ENCODE assay signal across 19 cellular contexts in genomic region chr5:171908638-171909037, GRCh38.
"Had no signal": no experiment of that assay in that cellular context is flagged by ENCODE, and none has a peak within 500 bp of the region (broad histone marks: within the 10 kb centered on the region; RNA-seq: fewer than 3 reads in every experiment).

No MANE protein-coding gene starts in this region.

- H3K9me3 ChIP-seq: esophagus muscularis mucosa, gastroesophageal sphincter, heart left ventricle, mucosa of descending colon, tibial nerve had no signal

- DNase-seq: activated CD4-positive, CD25-positive, alpha-beta regulatory T cell treated with anti-CD3 and anti-CD28 coated beads, Interleukin-2, amount 50 U/mL, for 72 hours; activated CD8-positive, alpha-beta memory T cell treated with anti-CD3 and anti-CD28 coated beads for 24 hours; activated CD8-positive, alpha-beta memory T cell treated with anti-CD3 and anti-CD28 coated beads, Interleukin-2, amount 50 U/mL, for 48 hours; activated gamma-delta T cell treated with Interleukin-2 at 50 U/mL for 16 hours; aorta; effector CD8-positive, alpha-beta T cell; heart left ventricle; left ventricle myocardium superior; mesenchymal stem cell; mucosa of descending colon; naive B cell; right cardiac atrium; stimulated activated naive CD8-positive, alpha-beta T cell treated with anti-CD3 and anti-CD28 coated beads, Interleukin-15, Interleukin-2, amounts not matched to agents 100 U/mL and 50 U/mL, for 24 hours had no signal

- H3K27me3 ChIP-seq: esophagus muscularis mucosa, gastroesophageal sphincter, heart left ventricle, tibial nerve had no signal

- H3K4me3 Mint-ChIP-seq: dendritic cell treated with granulocyte-macrophage colony-stimulating factor and Interleukin-4, amounts not matched to agents 40 ng/mL and 50 ng/mL, for 4 days; naive B cell; neural crest cell had no signal

- H3K36me3 Mint-ChIP-seq: naive B cell had no signal

- H3K27ac ChIP-seq: esophagus muscularis mucosa, gastroesophageal sphincter, heart left ventricle, tibial nerve had no signal

- H3K27ac Mint-ChIP-seq: dendritic cell treated with granulocyte-macrophage colony-stimulating factor and Interleukin-4, amounts not matched to agents 40 ng/mL and 50 ng/mL, for 4 days; progenitor cell of endocrine pancreas had no signal

- ATAC-seq: gastroesophageal sphincter; heart left ventricle; left ventricle myocardium superior; mucosa of descending colon; right cardiac atrium; stimulated activated naive CD8-positive, alpha-beta T cell treated with anti-CD3 and anti-CD28 coated beads, Interleukin-15, Interleukin-2, amounts not matched to agents 100 U/mL and 50 U/mL, for 24 hours had no signal

- H3K4me3 ChIP-seq: esophagus muscularis mucosa, gastroesophageal sphincter, heart left ventricle, mucosa of descending colon, tibial nerve had no signal

- H3K27me3 Mint-ChIP-seq: dendritic cell treated with granulocyte-macrophage colony-stimulating factor and Interleukin-4, amounts not matched to agents 40 ng/mL and 50 ng/mL, for 4 days; naive B cell; progenitor cell of endocrine pancreas had no signal

- H3K9me3 Mint-ChIP-seq: dendritic cell treated with granulocyte-macrophage colony-stimulating factor and Interleukin-4, amounts not matched to agents 40 ng/mL and 50 ng/mL, for 4 days; naive B cell; neural crest cell had no signal
